9 cellular contexts compared by ENCODE assay signal in genomic region chr9:41108816-41109215, GRCh38. TPM values are rescaled to one million over a fixed set of nuclear protein-coding genes. Genes with fewer than 3 reads are reported as not detected.
"Had no signal": no experiment of that assay in that cellular context is flagged by ENCODE, and none has a peak within 500 bp of the region (broad histone marks: within the 10 kb centered on the region; RNA-seq: fewer than 3 reads in every experiment).

No MANE protein-coding gene starts in this region.

RNA-seq across cellular contexts. Expression of gene FOXD4L6, which starts 19.7 kb away (rescaled TPM):
- total RNA-seq: activated B cell treated with CpG ODN at 0.5 μM for 24 hours; activated CD4-positive, alpha-beta memory T cell treated with anti-CD3 and anti-CD28 coated beads for 36 hours; activated CD8-positive, alpha-beta memory T cell treated with anti-CD3 and anti-CD28 coated beads for 36 hours; activated naive CD4-positive, alpha-beta T cell treated with anti-CD3 and anti-CD28 coated beads for 36 hours; activated T-cell treated with anti-CD3 and anti-CD28 coated beads, Interleukin-2, amount 50 U/mL, for 4 hours; activated T-helper 2 cell treated with anti-CD3 and anti-CD28 coated beads, Interferon-gamma antibody, Interleukin-2, Interleukin-4, amounts not matched to agents 10 μg/mL and 5 μg/mL and 100 μg/mL, durations not matched to agents 14 hours and 24 hours and 36 hours; ascending aorta; bronchial epithelial cell had no signal
- polyA plus RNA-seq: adipose tissue had no signal
